Comparison of ENCODE assay signal across 8 cellular contexts in genomic region chr7:7989133-7989984, GRCh38. TPM values are rescaled to one million over a fixed set of nuclear protein-coding genes. Genes with fewer than 3 reads are reported as not detected.
DNase-seq lines count a peak whose midpoint lies in the region; ATAC-seq and TF ChIP-seq lines count a peak whose summit lies in the region.
"Had no signal": no experiment of that assay in that cellular context is flagged by ENCODE, and none has a peak within 500 bp of the region (broad histone marks: within the 10 kb centered on the region; RNA-seq: fewer than 3 reads in every experiment).

No MANE protein-coding gene starts in this region.

- peak overlapping the region; percentile 62 for H3K4me3 Mint-ChIP-seq in osteocyte (ENCODE audit: unreplicated experiment)

- peaks cover 13% of the 10 kb centered on the region; the same call in 1 of the 2 replicates for H4K20me1 ChIP-seq in OCI-LY7 (ENCODE audit: insufficient read depth, low read length)

- H3K4me1 Mint-ChIP-seq in osteocyte (ENCODE audit: unreplicated experiment): peaks cover 33% of the 10 kb centered on the region

- in situ Hi-C loops in G401 (cut with HindIII; ENCODE audit: low sequenced_read_pairs): no loop called here

- H3K27me3 Mint-ChIP-seq in osteocyte (ENCODE audit: unreplicated experiment): no peaks in the 10 kb centered on the region

- peaks cover 25% of the 10 kb centered on the region for H3K9me3 ChIP-seq in OCI-LY7 (ENCODE audit: low read length)

- intact Hi-C loops in OCI-LY7 (cut with micrococcal nuclease; ENCODE audit: unreplicated experiment): no loop called here

- H3K27ac ChIP-seq in OCI-LY7 (ENCODE audit: low read depth, low read length, poor library complexity, severe bottlenecking): no peak overlapping the region

- POLR2A ChIA-PET in OCI-LY7 (lab: Charles Lee): interaction anchor here (0.7 to 2.9 kb wide), 7 partner anchors 9 to 35 kb away, joined by 3 to 26 read pairs (median 5); no protein-coding TSS in a partner anchor

- peak overlapping the region; percentile 75 for H3K27ac Mint-ChIP-seq in osteocyte (ENCODE audit: unreplicated experiment)

- no peak for ATAC-seq in GM21576 (IDR thresholded peaks at IDR 0.05; ENCODE audit: unreplicated experiment)

- H2AFZ ChIP-seq in OCI-LY7 (ENCODE audit: low read length): no peak overlapping the region

- 0 out of 2 replicates have a peak overlapping the region, but pooled peaks have one; percentile 3 for H3K4me2 ChIP-seq in OCI-LY7 (ENCODE audit: low read length)

- no peaks in the 10 kb centered on the region for H3K9me2 ChIP-seq in OCI-LY7 (ENCODE audit: insufficient read depth, low read length)

- TF ChIP-seq CTCF in OCI-LY7 (conservative IDR thresholded peaks at IDR 0.05; ENCODE audit: low read length): no peak
- no peak for TF ChIP-seq CTCF in osteocyte (IDR thresholded peaks at IDR 0.05)

- H3K79me2 ChIP-seq in OCI-LY7 (ENCODE audit: insufficient read depth, low read depth, low read length): peaks cover 99% of the 10 kb centered on the region

- peaks cover 11% of the 10 kb centered on the region for H3K36me3 Mint-ChIP-seq in osteocyte (ENCODE audit: unreplicated experiment)

- H3K4me1 ChIP-seq in OCI-LY7 (ENCODE audit: insufficient read depth, low read length, poor library complexity, severe bottlenecking): peaks cover 3% of the 10 kb centered on the region

- peaks cover 21% of the 10 kb centered on the region for H3K36me3 ChIP-seq in OCI-LY7 (ENCODE audit: insufficient read depth, low read length)

- DNase-seq in G401 (ENCODE audit: low spot score): peak; percentile 72
- DNase-seq in OCI-LY7 (ENCODE audit: low spot score): no peak
- peak; percentile 68 for DNase-seq in cerebellar cortex (ENCODE audit: low spot score)
- DNase-seq in osteocyte (ENCODE audit: extremely low spot score, unreplicated experiment): no peak
- DNase-seq in inferior parietal cortex (ENCODE audit: extremely low spot score): no peak
- no peak for DNase-seq in NCI-H345 treated with DMSO at 0.1 percent for 48 hours (lab: John Stamatoyannopoulos, UW; ENCODE audit: unreplicated experiment)
- DNase-seq: NCI-H2171 had no signal

- CTCF ChIA-PET in OCI-LY7 (lab: Charles Lee; ENCODE audit: unreplicated experiment): interaction anchor here (0.9 kb wide), 1 partner anchor 9 kb away, joined by 3 read pairs; no protein-coding TSS in a partner anchor

- no TSS peak for BruUV-seq in OCI-LY7 (replicated peaks; lab: Mats Ljungman, UMichigan)

- no peak overlapping the region for H3K4me3 ChIP-seq in OCI-LY7 (ENCODE audit: low read depth, low read length, poor library complexity, severe bottlenecking)

- H3K9me3 Mint-ChIP-seq in osteocyte (ENCODE audit: unreplicated experiment): peaks cover 15% of the 10 kb centered on the region

RNA-seq across cellular contexts. Expression of gene GLCCI1, which starts 20.8 kb away (rescaled TPM):
- 31.1 and 35.3 TPM in 2 replicates for total RNA-seq in G401 (2014; rRNA removed; shearing (Covaris generic))
- 18.5 and 21.3 TPM in 2 replicates for total RNA-seq in OCI-LY7 (2014; rRNA removed; shearing (Covaris generic))
- 85.6 and 108 TPM in 2 replicates for total RNA-seq in OCI-LY7 (2022)
- total RNA-seq in osteocyte: 12.3 and 16.8 TPM in 2 replicates

Comparison
In these comparisons a context has a peak if more than half of its experiments do, and no peak if none do; other contexts are left out.
1. DNase-seq: peak in G401 (single experiment) and cerebellar cortex (single experiment); none in OCI-LY7 (single experiment), osteocyte (single experiment), inferior parietal cortex (single experiment) and NCI-H345 treated with DMSO at 0.1 percent for 48 hours (single experiment).